Comparison of ENCODE assay signal across 8 cellular contexts in genomic region chr2:20635698-20636584, GRCh38. TPM values are rescaled to one million over a fixed set of nuclear protein-coding genes. Genes with fewer than 3 reads are reported as not detected.
DNase-seq lines count a peak whose midpoint lies in the region; TF ChIP-seq lines count a peak whose summit lies in the region.

No MANE protein-coding gene starts in this region.

- no peak overlapping the region for H4K5ac ChIP-seq in H9 (ENCODE audit: insufficient read length, low read depth, low read length)

- H3K4me3 ChIP-seq in GM12865 (ENCODE audit: low read depth, low read length) = no peak overlapping the region

- H3K23me2 ChIP-seq in H9 (ENCODE audit: insufficient read length, low read depth, low read length, poor library complexity, severe bottlenecking) = no peaks in the 10 kb centered on the region

- no peaks in the 10 kb centered on the region for H3K79me1 ChIP-seq in H9 (ENCODE audit: insufficient read depth, low read depth, low read length, poor library complexity, severe bottlenecking)

- no peak overlapping the region for H3K27ac ChIP-seq in H9 (ENCODE audit: insufficient read length, low read depth, low read length)

- no peaks in the 10 kb centered on the region for H3K79me2 ChIP-seq in H9 (ENCODE audit: insufficient read depth, low read length)

- no peaks in the 10 kb centered on the region for H3K9me3 Mint-ChIP-seq in H9

- no peak overlapping the region for H2AFZ ChIP-seq in H9 (ENCODE audit: low read length)

- H3K4me2 ChIP-seq in H9 (ENCODE audit: insufficient read depth, insufficient read length, low read length) = no peak overlapping the region

- no peak overlapping the region for H2BK5ac ChIP-seq in H9 (ENCODE audit: insufficient read length, low read length)

- H4K20me1 ChIP-seq in H9 (ENCODE audit: control insufficient read depth, insufficient read depth, insufficient read length) = no peaks in the 10 kb centered on the region

- H3K9ac ChIP-seq in H9 (ENCODE audit: extremely low read depth, insufficient read length, low read length) = no peak overlapping the region

- no peak overlapping the region for H2BK120ac ChIP-seq in H9 (ENCODE audit: low read depth, low read length, poor library complexity, severe bottlenecking)

- H3T11ph ChIP-seq in H9 (ENCODE audit: low read length) = no peak overlapping the region

- peak overlapping the region; percentile 72 for H3K18ac ChIP-seq in H9 (ENCODE audit: insufficient read length, low read depth, low read length)

- DNase-seq in GM12865 (ENCODE audit: low read depth) (peak; percentile 84), H9 (peak; percentile 93), NCI-H1092 (lab: John Stamatoyannopoulos, UW) (peak; percentile 41), T-helper 1 cell (peak in 3 of 5 donors; percentile 17 to 40 (median 27)), cerebellar nuclear complex (lab: John Stamatoyannopoulos, UW) (peak; percentile 23 to 64), kidney tubule cell (ENCODE audit: low spot score) (peak; percentile 83), cortex of kidney (lab: John Stamatoyannopoulos, UW) (no peak)
- peak; percentile 64 for DNase-seq in stimulated activated CD4-positive, alpha-beta T cell treated with anti-CD3 and anti-CD28 coated beads, Interleukin-15, amount 100 ng/mL, for 24 hours

- H2BK20ac ChIP-seq in H9 (ENCODE audit: low read depth, low read length, poor library complexity, severe bottlenecking) = no peak overlapping the region

- no CpG with 5 or more reads among the region's 32 CpGs for WGBS in H9 (ENCODE audit: extremely low coverage, insufficient read length, low lambda C conversion rate)

- no peak overlapping the region for H4K91ac ChIP-seq in H9 (ENCODE audit: insufficient read length, low read depth, low read length)

- no peaks in the 10 kb centered on the region; the same call in 1 of the 2 replicates for H3K4me1 ChIP-seq in H9 (ENCODE audit: insufficient read depth, low read length)

- H3K27me3 Mint-ChIP-seq in H9 (ENCODE audit: low read depth) = no peaks in the 10 kb centered on the region

- peak overlapping the region in 2 of 3 experiments; percentile 44 to 93; a peak in 3 of 7 replicates for H3K27ac Mint-ChIP-seq in H9

- H3K36me3 Mint-ChIP-seq in H9 (ENCODE audit: insufficient read depth in 1 of 3, low read depth in 3 of 3) = peaks cover 0 to 4% (median 2%) of the 10 kb centered on the region in 3 experiments; a peak in 3 of 7 replicates

- H4K8ac ChIP-seq in H9 (replicated peaks; ENCODE audit: insufficient read length, low read depth, low read length) = no peak overlapping the region

- H3K56ac ChIP-seq in H9 (ENCODE audit: insufficient read length, low read depth, low read length) = no peak overlapping the region

- H3K14ac ChIP-seq in H9 (ENCODE audit: insufficient read depth, low read length) = peak overlapping the region; percentile 69

- no peaks in the 10 kb centered on the region for H3K27me3 ChIP-seq in H9 (ENCODE audit: insufficient read depth, low read length)

- no peak overlapping the region for H2BK15ac ChIP-seq in H9 (ENCODE audit: low read depth, low read length)

- no peak overlapping the region for H3K23ac ChIP-seq in H9 (ENCODE audit: insufficient read length, low read depth, low read length)

- H2BK12ac ChIP-seq in H9 (ENCODE audit: insufficient read length, low read depth, low read length) = no peak overlapping the region

- H3K4me3 Mint-ChIP-seq in H9 = no peak overlapping the region

- TF ChIP-seq CTCF in GM12865 (IDR thresholded peaks at IDR 0.05; ENCODE audit: insufficient read depth, low read depth, low read length, missing control alignments) (peak; percentile 95), H9 (conservative IDR thresholded peaks at IDR 0.05) (peak; percentile 98)

- peaks cover 27 to 31% of the 10 kb centered on the region in 2 experiments for H3K4me1 Mint-ChIP-seq in H9

- H2AK5ac ChIP-seq in H9 (ENCODE audit: insufficient read length, low read length) = no peak overlapping the region

- H3K9me3 ChIP-seq in H9 (ENCODE audit: control insufficient read depth, low read depth, low read length) = no peaks in the 10 kb centered on the region

- no peak overlapping the region for H3K4ac ChIP-seq in H9 (ENCODE audit: low read depth, low read length)

RNA-seq across cellular contexts. Expression of gene HS1BP3, which starts 15.0 kb away (rescaled TPM):
- total RNA-seq in H9 (2021) = 10.8 and 11.1 TPM in 2 replicates

RNA-seq across cellular contexts. Expression of gene GDF7, which starts 31.0 kb away (rescaled TPM):
- 0.04 TPM in 1 of 2 replicates, not detected in the other for total RNA-seq in H9 (2021)
